In the genomic region with DNA sequence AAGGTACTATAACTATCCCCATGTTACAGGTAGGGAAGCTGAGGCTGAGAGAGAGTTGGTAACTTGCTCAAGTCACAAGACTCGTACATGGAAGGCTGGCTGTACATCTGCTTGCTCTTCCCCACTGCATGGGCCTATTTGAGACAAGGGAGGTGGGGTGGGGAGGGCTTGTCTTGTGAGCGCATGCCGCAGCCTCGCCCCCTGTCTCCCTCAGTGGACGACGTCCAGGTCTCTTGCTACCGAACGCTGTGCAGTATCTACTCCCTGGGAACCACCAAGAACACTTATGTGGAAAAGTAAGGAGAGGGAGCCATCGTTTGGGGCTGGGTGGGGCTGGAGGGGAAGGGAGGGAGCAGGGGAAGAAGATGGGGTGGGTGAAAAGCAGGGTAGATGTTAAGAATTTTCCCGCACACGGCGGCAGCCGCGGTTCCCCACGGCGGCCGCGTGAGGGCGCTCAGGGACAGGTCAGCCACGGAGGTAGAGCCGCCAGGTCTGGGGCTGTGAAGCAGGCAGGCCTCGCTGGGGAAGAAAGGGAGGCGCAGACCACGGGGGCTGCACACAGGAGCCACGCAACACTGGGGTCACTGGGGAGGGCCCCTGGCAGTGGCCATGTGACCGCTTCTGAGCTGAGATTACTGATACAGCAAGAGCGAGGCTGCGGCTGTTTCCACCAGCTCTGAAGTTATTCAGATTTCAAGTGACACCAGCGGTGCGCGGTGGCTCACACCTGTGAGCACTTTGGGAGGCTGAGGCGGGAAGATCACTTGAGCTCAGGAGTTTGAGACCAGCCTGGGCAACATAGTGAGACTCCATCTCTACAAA, we compare ENCODE assay signal across 9 cellular contexts.
DNase-seq lines count a peak whose midpoint lies in the region; ATAC-seq and TF ChIP-seq lines count a peak whose summit lies in the region.
"Had no signal": no experiment of that assay in that cellular context is flagged by ENCODE, and none has a peak within 500 bp of the region (broad histone marks: within the 10 kb centered on the region; RNA-seq: fewer than 3 reads in every experiment).

No MANE protein-coding gene starts in this region.

- ATAC-seq in activated CD8-positive, alpha-beta memory T cell treated with anti-CD3 and anti-CD28 coated beads, Interleukin-2, amount 10 ng/mL, durations not matched to agents 7 days and 5 days, result peak; percentile 84
- peak; percentile 90 to 91 for ATAC-seq in naive B cell (ENCODE audit: low read depth in 2 of 2)
- no peak for ATAC-seq in HG03354 (IDR thresholded peaks at IDR 0.05; ENCODE audit: poor library complexity, severe bottlenecking, unreplicated experiment)

- H3K27me3 Mint-ChIP-seq in CD14-positive monocyte (ENCODE audit: low read depth in 3 of 3) (peaks cover 0 to 16% (median 14%) of the 10 kb centered on the region in 3 donors), endothelial cell (ENCODE audit: unreplicated experiment) (peaks cover 7% of the 10 kb centered on the region), naive B cell (peaks cover 4 to 22% (median 19%) of the 10 kb centered on the region in 3 donors)
- peaks cover 21% of the 10 kb centered on the region for H3K27me3 Mint-ChIP-seq in activated CD8-positive, alpha-beta memory T cell treated with anti-CD3 and anti-CD28 coated beads, Interleukin-2, amount 10 ng/mL, durations not matched to agents 7 days and 5 days

- DNase-seq in CD14-positive monocyte (ENCODE audit: low spot score) (no peak), HCEC 1CT (peak; percentile 14), NCI-H82 (lab: John Stamatoyannopoulos, UW) (peak; percentile 80), endothelial cell (ENCODE audit: low spot score) (peak; percentile 85), naive B cell (peak; percentile 58)
- peak; percentile 81 for DNase-seq in activated CD8-positive, alpha-beta memory T cell treated with anti-CD3 and anti-CD28 coated beads, Interleukin-2, amount 10 ng/mL, durations not matched to agents 7 days and 5 days
- DNase-seq in stimulated activated CD8-positive, alpha-beta memory T cell treated with anti-CD3 and anti-CD28 coated beads, Interleukin-7, amount 100 ng/mL, for 24 hours (ENCODE audit: low read depth), result peak; percentile 55

- H3K4me3 Mint-ChIP-seq in CD14-positive monocyte, result no peak overlapping the region
- no peak overlapping the region for H3K4me3 Mint-ChIP-seq in activated CD8-positive, alpha-beta memory T cell treated with anti-CD3 and anti-CD28 coated beads, Interleukin-2, amount 10 ng/mL, durations not matched to agents 7 days and 5 days
- H3K4me3 Mint-ChIP-seq in endothelial cell (ENCODE audit: unreplicated experiment), result no peak overlapping the region
- peak overlapping the region in 1 of 8 donors; percentile 23 for H3K4me3 Mint-ChIP-seq in naive B cell

- H3K4me1 Mint-ChIP-seq in CD14-positive monocyte (peaks cover 5% of the 10 kb centered on the region), endothelial cell (ENCODE audit: unreplicated experiment) (no peaks in the 10 kb centered on the region), naive B cell (peaks cover 3 to 7% (median 5%) of the 10 kb centered on the region in 3 donors)
- peaks cover 29% of the 10 kb centered on the region for H3K4me1 Mint-ChIP-seq in activated CD8-positive, alpha-beta memory T cell treated with anti-CD3 and anti-CD28 coated beads, Interleukin-2, amount 10 ng/mL, durations not matched to agents 7 days and 5 days

- TF ChIP-seq CTCF in CD14-positive monocyte (IDR thresholded peaks at IDR 0.05) (peak; percentile 94), endothelial cell (IDR thresholded peaks at IDR 0.05; ENCODE audit: unreplicated experiment) (peak; percentile 83)

- H3K27ac Mint-ChIP-seq in CD14-positive monocyte (no peak overlapping the region), endothelial cell (ENCODE audit: unreplicated experiment) (no peak overlapping the region), naive B cell (peak overlapping the region in 2 of 6 donors; percentile 34 to 67)
- H3K27ac Mint-ChIP-seq in activated CD8-positive, alpha-beta memory T cell treated with anti-CD3 and anti-CD28 coated beads, Interleukin-2, amount 10 ng/mL, durations not matched to agents 7 days and 5 days, result peak overlapping the region; percentile 15
- H3K27ac Mint-ChIP-seq: IgD-negative memory B cell had no signal

- CTCF ChIA-PET in activated CD8-positive, alpha-beta memory T cell treated with anti-CD3 and anti-CD28 coated beads, Interleukin-2, amount 10 ng/mL, durations not matched to agents 7 days and 5 days (lab: Charles Lee), result interaction anchor here (0.6 to 6.2 kb wide), 36 partner anchors 9 to 416 kb away, joined by 3 to 44 read pairs (median 4); a partner anchor contains a TSS

- intact Hi-C loops in CD14-positive monocyte (cut with micrococcal nuclease), result loop anchor here in 1 of 2 donors (5.0 kb wide), 1 partner anchor 113 kb away; a partner anchor contains a TSS

- H3K9me3 Mint-ChIP-seq in CD14-positive monocyte (no peaks in the 10 kb centered on the region), endothelial cell (ENCODE audit: unreplicated experiment) (no peaks in the 10 kb centered on the region), naive B cell (no peaks in the 10 kb centered on the region)
- H3K9me3 Mint-ChIP-seq in activated CD8-positive, alpha-beta memory T cell treated with anti-CD3 and anti-CD28 coated beads, Interleukin-2, amount 10 ng/mL, durations not matched to agents 7 days and 5 days (ENCODE audit: low read depth), result no peaks in the 10 kb centered on the region
- H3K9me3 Mint-ChIP-seq: IgD-negative memory B cell had no signal

- no peaks in the 10 kb centered on the region for H3K36me3 Mint-ChIP-seq in CD14-positive monocyte
- no peaks in the 10 kb centered on the region for H3K36me3 Mint-ChIP-seq in activated CD8-positive, alpha-beta memory T cell treated with anti-CD3 and anti-CD28 coated beads, Interleukin-2, amount 10 ng/mL, durations not matched to agents 7 days and 5 days
- peaks cover 4% of the 10 kb centered on the region for H3K36me3 Mint-ChIP-seq in endothelial cell (ENCODE audit: low read depth, unreplicated experiment)
- no peaks in the 10 kb centered on the region for H3K36me3 Mint-ChIP-seq in naive B cell
- H3K36me3 Mint-ChIP-seq: IgD-negative memory B cell had no signal
